9 cellular contexts compared by ENCODE assay signal in genomic region chr1:15013767-15014166, GRCh38.
"Had no signal": no experiment of that assay in that cellular context is flagged by ENCODE, and none has a peak within 500 bp of the region (broad histone marks: within the 10 kb centered on the region; RNA-seq: fewer than 3 reads in every experiment).

No MANE protein-coding gene starts in this region.

- FAIRE-seq: H54, HepG2 had no signal

- H2AFZ ChIP-seq: GM23248 had no signal

- H3K27ac ChIP-seq: GM23248, HL-60 had no signal

- H3K4me3 ChIP-seq: GM23248 had no signal

- DNase-seq: GM23248, GOT3, H9, HCEC 1CT, HFFc6, KG1 had no signal

- H3K9ac ChIP-seq: GM23248 had no signal
